In genomic region chr15:27082526-27082925, GRCh38 we compare ENCODE assay signal across 1 cellular context.
TF ChIP-seq lines count a peak whose summit lies in the region.

No MANE protein-coding gene starts in this region.

TF ChIP-seq in GM23338, 12 proteins besides CTCF, POLR2A, EP300 and RAD21 (continued from another document):
- TF ChIP-seq ZNF462 (CRISPR knock-in tag; IDR thresholded peaks at IDR 0.05) (no peak), POLR2AphosphoS5 (IDR thresholded peaks at IDR 0.05; ENCODE audit: low read depth) (no peak), EZH2phosphoT487 (IDR thresholded peaks at IDR 0.05; ENCODE audit: unreplicated experiment) (no peak), ZNF331 (CRISPR knock-in tag; IDR thresholded peaks at IDR 0.05; ENCODE audit: low read depth) (no peak), REST (IDR thresholded peaks at IDR 0.05; ENCODE audit: unreplicated experiment) (no peak), CREB1 (CRISPR knock-in tag; IDR thresholded peaks at IDR 0.05; ENCODE audit: low read depth) (no peak), ZNF114 (CRISPR knock-in tag; IDR thresholded peaks at IDR 0.05) (no peak), STAT1 (IDR thresholded peaks at IDR 0.05; ENCODE audit: unreplicated experiment) (no peak), NANOG (IDR thresholded peaks at IDR 0.05; ENCODE audit: borderline replicate concordance) (no peak), EZH2 (IDR thresholded peaks at IDR 0.05; ENCODE audit: low read depth, unreplicated experiment) (no peak), JUNB (IDR thresholded peaks at IDR 0.05; ENCODE audit: unreplicated experiment) (no peak)
